15 cellular contexts compared by ENCODE assay signal in genomic region chr14:31489680-31490079, GRCh38. TPM values are rescaled to one million over a fixed set of nuclear protein-coding genes. Genes with fewer than 3 reads are reported as not detected.
DNase-seq lines count a peak whose midpoint lies in the region; ATAC-seq and TF ChIP-seq lines count a peak whose summit lies in the region.
"Had no signal": no experiment of that assay in that cellular context is flagged by ENCODE, and none has a peak within 500 bp of the region (broad histone marks: within the 10 kb centered on the region; RNA-seq: fewer than 3 reads in every experiment).

No MANE protein-coding gene starts in this region.

- no peak overlapping the region for H3K27ac ChIP-seq in left ventricle myocardium inferior (replicated peaks)
- H3K27ac ChIP-seq in right atrium auricular region: no peak overlapping the region
- H3K27ac ChIP-seq: tibial nerve had no signal

- H3K4me3 ChIP-seq in NB4 (ENCODE audit: low read depth, low read length) (no peak overlapping the region), left ventricle myocardium inferior (no peak overlapping the region), right atrium auricular region (no peak overlapping the region)
- H3K4me3 ChIP-seq: skin epidermis, tibial nerve had no signal

- no peaks in the 10 kb centered on the region for H3K27me3 ChIP-seq in left ventricle myocardium inferior (ENCODE audit: low read depth)
- H3K27me3 ChIP-seq in right atrium auricular region: no peaks in the 10 kb centered on the region
- H3K27me3 ChIP-seq: tibial nerve had no signal

- peaks cover 0 to 8% (median 4%) of the 10 kb centered on the region in 7 donors for H3K9me3 Mint-ChIP-seq in CD14-positive monocyte
- H3K9me3 Mint-ChIP-seq: activated T-cell treated with anti-CD3 and anti-CD28 coated beads, Interleukin-2, amount 50 U/mL, for 24 hours had no signal

- peaks cover 3 to 24% (median 22%) of the 10 kb centered on the region in 3 donors for H3K27me3 Mint-ChIP-seq in CD14-positive monocyte (ENCODE audit: low read depth in 3 of 3)

- TF ChIP-seq POLR2A in NB4 (IDR thresholded peaks at IDR 0.05; ENCODE audit: extremely low read depth, insufficient read length): no peak

- ATAC-seq in GM19351 (IDR thresholded peaks at IDR 0.05; ENCODE audit: unreplicated experiment) (peak; percentile 76), HG02938 (IDR thresholded peaks at IDR 0.05; ENCODE audit: unreplicated experiment) (peak; percentile 84)
- ATAC-seq: left cardiac atrium, Panc1 had no signal

- DNase-seq in CD14-positive monocyte (ENCODE audit: low spot score) (no peak), NB4 (ENCODE audit: low read depth) (peak; percentile 7), left ventricle myocardium inferior (no peak), NCI-H774 (lab: John Stamatoyannopoulos, UW) (no peak), cerebellar nuclear complex (lab: John Stamatoyannopoulos, UW) (no peak), right atrium auricular region (ENCODE audit: low spot score) (no peak)
- DNase-seq: activated T-cell treated with anti-CD3 and anti-CD28 coated beads, Interleukin-2, amount 50 U/mL, for 24 hours; glutamatergic neuron; left cardiac atrium; NCI-H2029 had no signal

- peak overlapping the region in 1 of 2 donors; percentile 70 for H3K4me3 Mint-ChIP-seq in CD14-positive monocyte
- H3K4me3 Mint-ChIP-seq: activated T-cell treated with anti-CD3 and anti-CD28 coated beads, Interleukin-2, amount 50 U/mL, for 24 hours had no signal

- H3K4me1 Mint-ChIP-seq in CD14-positive monocyte: peaks cover 56% of the 10 kb centered on the region

- TF ChIP-seq CTCF in CD14-positive monocyte (IDR thresholded peaks at IDR 0.05) (no peak), NB4 (IDR thresholded peaks at IDR 0.05; ENCODE audit: low read depth, low read length) (no peak), left ventricle myocardium inferior (IDR thresholded peaks at IDR 0.05; ENCODE audit: borderline replicate concordance) (no peak), right atrium auricular region (IDR thresholded peaks at IDR 0.05) (no peak)

- peak overlapping the region; percentile 10 to 85 (median 80) for H3K27ac Mint-ChIP-seq in CD14-positive monocyte
- H3K27ac Mint-ChIP-seq: activated T-cell treated with anti-CD3 and anti-CD28 coated beads, Interleukin-2, amount 50 U/mL, for 24 hours had no signal

- H3K9me3 ChIP-seq in left ventricle myocardium inferior (replicated peaks) (no peaks in the 10 kb centered on the region), right atrium auricular region (no peaks in the 10 kb centered on the region)
- H3K9me3 ChIP-seq: tibial nerve had no signal

- H3K36me3 ChIP-seq in left ventricle myocardium inferior (no peaks in the 10 kb centered on the region), right atrium auricular region (no peaks in the 10 kb centered on the region)
- H3K36me3 ChIP-seq: tibial nerve had no signal

- H3K36me3 Mint-ChIP-seq in CD14-positive monocyte: peaks cover 3 to 6% of the 10 kb centered on the region in 2 donors

- H3K4me1 ChIP-seq in left ventricle myocardium inferior (no peaks in the 10 kb centered on the region), right atrium auricular region (peaks cover 0 to 4% of the 10 kb centered on the region in 2 donors)

- intact Hi-C loops in CD14-positive monocyte (cut with micrococcal nuclease) (no loop called here), left ventricle myocardium inferior (cut with micrococcal nuclease) (no loop called here)

RNA-seq across cellular contexts. Expression of gene GPR33, which starts 1.8 kb away (rescaled TPM):
- under 1 TPM; 0.28 to 0.53 TPM for polyA plus RNA-seq in CD14-positive monocyte
- total RNA-seq in left ventricle myocardium inferior (not detected), right atrium auricular region (not detected)
- total RNA-seq: left cardiac atrium, tibial nerve had no signal

RNA-seq across cellular contexts. Expression of gene DTD2, which starts 32.4 kb away (rescaled TPM):
- 10 to 100 TPM; 15.0 to 16.6 TPM for polyA plus RNA-seq in CD14-positive monocyte
- 6.9 TPM for total RNA-seq in left ventricle myocardium inferior
- total RNA-seq in right atrium auricular region: 10 to 100 TPM; 10.5 to 18.3 TPM
